ENCODE assay signal across 1 cellular context in genomic region chr2:151260492-151261239, GRCh38.
TF ChIP-seq lines count a peak whose summit lies in the region.

No MANE protein-coding gene starts in this region.

TF ChIP-seq in HepG2, 621 proteins besides CTCF, POLR2A, EP300 and RAD21:
- TF ChIP-seq ATF4 (CRISPR knock-in tag; IDR thresholded peaks at IDR 0.05), result 0 out of 4 replicates have a peak, but pooled peaks of 1 of the 2 experiments have one; percentile 24
- TF ChIP-seq CSRNP2 (CRISPR knock-in tag; conservative IDR thresholded peaks at IDR 0.05; ENCODE audit: low read depth), result no peak
- TF ChIP-seq HNF4G (IDR thresholded peaks at IDR 0.05; ENCODE audit: borderline replicate concordance, low read depth, low read length), result no peak
- TF ChIP-seq HNF4G (CRISPR knock-in tag; IDR thresholded peaks at IDR 0.05; ENCODE audit: borderline replicate concordance, low read depth), result no peak
- 0 out of 2 replicates have a peak, but pooled peaks have one; percentile 26 for TF ChIP-seq ZNF44 (CRISPR knock-in tag; IDR thresholded peaks at IDR 0.05)
- 0 out of 2 replicates have a peak, but pooled peaks have one; percentile 21 for TF ChIP-seq WIZ (CRISPR knock-in tag; IDR thresholded peaks at IDR 0.05)
- no peak for TF ChIP-seq ZNF275 (CRISPR knock-in tag; IDR thresholded peaks at IDR 0.05; ENCODE audit: borderline replicate concordance)
- TF ChIP-seq ELF4 (CRISPR knock-in tag; IDR thresholded peaks at IDR 0.05; ENCODE audit: borderline replicate concordance), result 0 out of 2 replicates have a peak, but pooled peaks have one; percentile 7
